ENCODE assay signal across 1 cellular context in the genomic region with DNA sequence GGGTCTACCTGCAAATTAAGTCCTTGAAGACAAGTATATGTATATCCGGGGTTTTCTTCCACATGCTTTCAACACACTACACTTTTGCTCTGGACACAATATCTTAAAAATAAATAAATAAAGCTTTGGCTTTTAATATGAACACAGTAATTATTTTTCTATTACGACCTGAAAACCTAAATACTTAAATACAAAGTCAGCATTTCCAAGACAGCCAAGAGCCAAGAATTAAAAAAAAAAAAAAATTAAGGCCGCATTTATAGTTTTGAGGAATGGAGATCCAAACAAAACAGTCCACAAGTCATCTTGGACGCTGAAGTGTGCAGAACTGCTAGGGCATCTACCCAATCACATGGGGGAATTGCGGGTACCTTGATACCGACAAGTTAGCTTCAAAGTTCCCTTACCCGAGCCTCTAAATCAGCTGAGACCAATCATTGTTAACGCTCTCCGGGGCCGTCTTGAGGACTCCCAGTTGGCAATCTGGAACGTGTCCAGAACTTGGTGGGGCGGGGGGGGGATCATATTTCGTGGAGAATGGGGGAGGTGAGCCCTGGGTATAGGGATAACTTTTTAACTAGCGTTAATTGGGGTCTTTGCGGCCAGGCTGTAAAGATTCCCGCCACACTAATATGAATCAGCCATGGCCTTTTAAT.
A peak's percentile ranks its signal among the peaks of the same experiment; 100 is the strongest.
TF ChIP-seq lines count a peak whose summit lies in the region.

No MANE protein-coding gene starts in this region.

TF ChIP-seq in HEK293, 187 proteins besides CTCF, POLR2A, EP300 and RAD21 (continued from another document):
- TF ChIP-seq, protein P1, sequence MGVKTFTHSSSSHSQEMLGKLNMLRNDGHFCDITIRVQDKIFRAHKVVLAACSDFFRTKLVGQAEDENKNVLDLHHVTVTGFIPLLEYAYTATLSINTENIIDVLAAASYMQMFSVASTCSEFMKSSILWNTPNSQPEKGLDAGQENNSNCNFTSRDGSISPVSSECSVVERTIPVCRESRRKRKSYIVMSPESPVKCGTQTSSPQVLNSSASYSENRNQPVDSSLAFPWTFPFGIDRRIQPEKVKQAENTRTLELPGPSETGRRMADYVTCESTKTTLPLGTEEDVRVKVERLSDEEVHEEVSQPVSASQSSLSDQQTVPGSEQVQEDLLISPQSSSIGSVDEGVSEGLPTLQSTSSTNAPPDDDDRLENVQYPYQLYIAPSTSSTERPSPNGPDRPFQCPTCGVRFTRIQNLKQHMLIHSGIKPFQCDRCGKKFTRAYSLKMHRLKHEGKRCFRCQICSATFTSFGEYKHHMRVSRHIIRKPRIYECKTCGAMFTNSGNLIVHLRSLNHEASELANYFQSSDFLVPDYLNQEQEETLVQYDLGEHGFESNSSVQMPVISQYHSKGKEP (tag by site-specific recombination; IDR thresholded peaks at IDR 0.05), result 0 out of 2 replicates have a peak, but pooled peaks have one; percentile 5
- TF ChIP-seq ZFP69B (tag by site-specific recombination; IDR thresholded peaks at IDR 0.05) (no peak), ZNF423 (tag by site-specific recombination; IDR thresholded peaks at IDR 0.05) (no peak), ZNF76 (tag by site-specific recombination; IDR thresholded peaks at IDR 0.05; ENCODE audit: borderline replicate concordance, low read depth) (no peak), ZNF621 (tag by site-specific recombination; IDR thresholded peaks at IDR 0.05) (no peak), REPIN1 (tag by site-specific recombination; IDR thresholded peaks at IDR 0.05; ENCODE audit: low read depth) (no peak), ZNF211 (tag by site-specific recombination; IDR thresholded peaks at IDR 0.05; ENCODE audit: low read depth) (no peak), ZNF529 (tag by site-specific recombination; IDR thresholded peaks at IDR 0.05; ENCODE audit: insufficient replicate concordance) (no peak), ZNF610 (tag by site-specific recombination; IDR thresholded peaks at IDR 0.05; ENCODE audit: borderline replicate concordance) (no peak), SETDB1 (IDR thresholded peaks at IDR 0.05; ENCODE audit: insufficient read length, low read length) (no peak), ZNF366 (tag by site-specific recombination; conservative IDR thresholded peaks at IDR 0.05) (no peak), ZBTB20 (tag by site-specific recombination; IDR thresholded peaks at IDR 0.05) (no peak), ZNF560 (tag by site-specific recombination; IDR thresholded peaks at IDR 0.05; ENCODE audit: borderline replicate concordance) (no peak), ZNF19 (tag by site-specific recombination; IDR thresholded peaks at IDR 0.05; ENCODE audit: low read depth) (no peak), ZSCAN23 (tag by site-specific recombination; IDR thresholded peaks at IDR 0.05) (no peak), ZNF394 (tag by site-specific recombination; IDR thresholded peaks at IDR 0.05; ENCODE audit: borderline replicate concordance) (no peak), HOXA7 (CRISPR knock-in tag; IDR thresholded peaks at IDR 0.05; ENCODE audit: borderline replicate concordance) (no peak), ZNF121 (tag by site-specific recombination; IDR thresholded peaks at IDR 0.05) (no peak), ZNF521 (tag by site-specific recombination; IDR thresholded peaks at IDR 0.05) (no peak), ZNF514 (tag by site-specific recombination; IDR thresholded peaks at IDR 0.05) (no peak), ZBTB48 (tag by site-specific recombination; IDR thresholded peaks at IDR 0.05) (peak; percentile 57), GLIS1 (tag by site-specific recombination; IDR thresholded peaks at IDR 0.05) (peak; percentile 54)
- TF ChIP-seq, protein P2, sequence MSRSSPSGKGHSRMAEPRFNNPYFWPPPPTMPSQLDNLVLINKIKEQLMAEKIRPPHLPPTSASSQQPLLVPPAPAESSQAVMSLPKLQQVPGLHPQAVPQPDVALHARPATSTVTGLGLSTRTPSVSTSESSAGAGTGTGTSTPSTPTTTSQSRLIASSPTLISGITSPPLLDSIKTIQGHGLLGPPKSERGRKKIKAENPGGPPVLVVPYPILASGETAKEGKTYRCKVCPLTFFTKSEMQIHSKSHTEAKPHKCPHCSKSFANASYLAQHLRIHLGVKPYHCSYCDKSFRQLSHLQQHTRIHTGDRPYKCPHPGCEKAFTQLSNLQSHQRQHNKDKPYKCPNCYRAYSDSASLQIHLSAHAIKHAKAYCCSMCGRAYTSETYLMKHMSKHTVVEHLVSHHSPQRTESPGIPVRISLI (tag by site-specific recombination; IDR thresholded peaks at IDR 0.05), result no peak
- TF ChIP-seq, protein P3, sequence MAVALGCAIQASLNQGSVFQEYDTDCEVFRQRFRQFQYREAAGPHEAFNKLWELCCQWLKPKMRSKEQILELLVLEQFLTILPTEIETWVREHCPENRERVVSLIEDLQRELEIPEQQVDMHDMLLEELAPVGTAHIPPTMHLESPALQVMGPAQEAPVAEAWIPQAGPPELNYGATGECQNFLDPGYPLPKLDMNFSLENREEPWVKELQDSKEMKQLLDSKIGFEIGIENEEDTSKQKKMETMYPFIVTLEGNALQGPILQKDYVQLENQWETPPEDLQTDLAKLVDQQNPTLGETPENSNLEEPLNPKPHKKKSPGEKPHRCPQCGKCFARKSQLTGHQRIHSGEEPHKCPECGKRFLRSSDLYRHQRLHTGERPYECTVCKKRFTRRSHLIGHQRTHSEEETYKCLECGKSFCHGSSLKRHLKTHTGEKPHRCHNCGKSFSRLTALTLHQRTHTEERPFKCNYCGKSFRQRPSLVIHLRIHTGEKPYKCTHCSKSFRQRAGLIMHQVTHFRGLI (tag by site-specific recombination; IDR thresholded peaks at IDR 0.05), result 0 out of 2 replicates have a peak, but pooled peaks have one; percentile 17
- TF ChIP-seq, protein P4, sequence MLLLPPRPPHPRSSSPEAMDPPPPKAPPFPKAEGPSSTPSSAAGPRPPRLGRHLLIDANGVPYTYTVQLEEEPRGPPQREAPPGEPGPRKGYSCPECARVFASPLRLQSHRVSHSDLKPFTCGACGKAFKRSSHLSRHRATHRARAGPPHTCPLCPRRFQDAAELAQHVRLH (tag by site-specific recombination; IDR thresholded peaks at IDR 0.05), result no peak
- TF ChIP-seq, protein P5, sequence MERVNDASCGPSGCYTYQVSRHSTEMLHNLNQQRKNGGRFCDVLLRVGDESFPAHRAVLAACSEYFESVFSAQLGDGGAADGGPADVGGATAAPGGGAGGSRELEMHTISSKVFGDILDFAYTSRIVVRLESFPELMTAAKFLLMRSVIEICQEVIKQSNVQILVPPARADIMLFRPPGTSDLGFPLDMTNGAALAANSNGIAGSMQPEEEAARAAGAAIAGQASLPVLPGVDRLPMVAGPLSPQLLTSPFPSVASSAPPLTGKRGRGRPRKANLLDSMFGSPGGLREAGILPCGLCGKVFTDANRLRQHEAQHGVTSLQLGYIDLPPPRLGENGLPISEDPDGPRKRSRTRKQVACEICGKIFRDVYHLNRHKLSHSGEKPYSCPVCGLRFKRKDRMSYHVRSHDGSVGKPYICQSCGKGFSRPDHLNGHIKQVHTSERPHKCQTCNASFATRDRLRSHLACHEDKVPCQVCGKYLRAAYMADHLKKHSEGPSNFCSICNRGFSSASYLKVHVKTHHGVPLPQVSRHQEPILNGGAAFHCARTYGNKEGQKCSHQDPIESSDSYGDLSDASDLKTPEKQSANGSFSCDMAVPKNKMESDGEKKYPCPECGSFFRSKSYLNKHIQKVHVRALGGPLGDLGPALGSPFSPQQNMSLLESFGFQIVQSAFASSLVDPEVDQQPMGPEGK (tag by site-specific recombination; IDR thresholded peaks at IDR 0.05), result peak; percentile 50; the same call in 1 of the 2 replicates
